In the genomic region with DNA sequence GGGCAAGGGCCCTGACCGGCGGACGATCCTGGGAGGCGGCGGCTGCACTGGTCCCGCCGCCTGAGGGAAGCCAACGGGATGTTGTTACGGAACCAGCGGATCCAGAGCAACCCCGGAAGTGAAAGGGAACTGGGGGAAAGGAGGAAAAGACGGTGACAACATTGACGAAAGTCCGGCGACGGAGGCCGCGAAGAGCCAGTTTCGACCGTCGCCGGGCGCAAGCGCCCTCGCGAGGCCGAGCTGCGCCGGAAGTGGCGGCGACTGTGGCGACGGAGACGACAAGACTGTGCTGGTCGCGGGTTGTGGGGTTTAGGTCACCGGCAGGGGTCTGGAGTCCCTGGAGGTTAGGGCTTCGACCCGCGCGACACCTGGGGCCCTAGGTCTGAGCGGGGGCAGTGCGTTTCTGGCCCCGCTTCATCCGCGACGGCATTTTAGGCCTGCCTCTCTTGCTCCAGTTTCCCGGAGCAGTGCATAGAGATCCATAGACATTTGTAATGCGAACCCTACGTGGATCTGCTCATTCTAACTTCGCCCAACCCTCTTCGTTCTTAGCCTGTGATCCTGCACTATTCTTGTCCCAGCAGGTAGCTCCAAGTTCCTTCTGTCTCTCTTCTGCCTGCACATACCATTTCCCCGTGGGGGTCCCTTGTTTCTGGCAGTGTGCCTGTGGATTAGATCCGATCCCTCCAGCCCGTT, we compare ENCODE assay signal across 8 cellular contexts. TPM values are rescaled to one million over a fixed set of nuclear protein-coding genes. Genes with fewer than 3 reads are reported as not detected.
DNase-seq lines count a peak whose midpoint lies in the region; ATAC-seq and TF ChIP-seq lines count a peak whose summit lies in the region.

Gene BOD1L1, minus strand, starts transcription at position 120 of the 696 bp plus-strand sequence. CDS start 138 bp downstream, outside the sequence.

- TF ChIP-seq CTCF in Caco-2 (IDR thresholded peaks at IDR 0.05; ENCODE audit: insufficient read depth in 1 of 2, low read depth in 1 of 2, low read length in 1 of 2, severe bottlenecking in 1 of 2, unreplicated experiment in 1 of 2), result peak in 1 of 2 experiments; percentile 49
- TF ChIP-seq CTCF in GM20000 (IDR thresholded peaks at IDR 0.05; ENCODE audit: extremely low read depth, missing control alignments), result peak; percentile 42
- TF ChIP-seq CTCF in endothelial cell (IDR thresholded peaks at IDR 0.05; ENCODE audit: unreplicated experiment), result no peak
- TF ChIP-seq CTCF in mesothelial cell of epicardium (IDR thresholded peaks at IDR 0.05; ENCODE audit: unreplicated experiment), result no peak

- intact Hi-C loops in Caco-2 (cut with micrococcal nuclease; ENCODE audit: unreplicated experiment), result loop anchor here (1.0 kb wide), 2 partner anchors 13 to 30 kb away; no protein-coding TSS in a partner anchor

- H3K36me3 ChIP-seq in Caco-2 (ENCODE audit: control insufficient read depth, insufficient read depth, low read length), result no peaks in the 10 kb centered on the region

- H3K4me1 Mint-ChIP-seq in Caco-2 (ENCODE audit: low read depth, unreplicated experiment) (peaks cover 8% of the 10 kb centered on the region), endothelial cell (ENCODE audit: unreplicated experiment) (peaks cover 13% of the 10 kb centered on the region), mesothelial cell of epicardium (peaks cover 23% of the 10 kb centered on the region)
- peaks cover 29% of the 10 kb centered on the region for H3K4me1 Mint-ChIP-seq in activated CD8-positive, alpha-beta memory T cell treated with anti-CD3 and anti-CD28 coated beads, Interleukin-2, amount 10 ng/mL, durations not matched to agents 7 days and 5 days

- H3K36me3 Mint-ChIP-seq in Caco-2 (ENCODE audit: insufficient read depth, unreplicated experiment) (peaks cover 11% of the 10 kb centered on the region), endothelial cell (ENCODE audit: low read depth, unreplicated experiment) (no peaks in the 10 kb centered on the region), mesothelial cell of epicardium (no peaks in the 10 kb centered on the region)
- H3K36me3 Mint-ChIP-seq in activated CD8-positive, alpha-beta memory T cell treated with anti-CD3 and anti-CD28 coated beads, Interleukin-2, amount 10 ng/mL, durations not matched to agents 7 days and 5 days, result peaks cover 8% of the 10 kb centered on the region

- H3K27ac Mint-ChIP-seq in Caco-2 (ENCODE audit: unreplicated experiment) (peak within 1 kb of the TSS; percentile 76), endothelial cell (ENCODE audit: unreplicated experiment) (peak within 1 kb of the TSS; percentile 99), mesothelial cell of epicardium (peak within 1 kb of the TSS; percentile 99)
- peak within 1 kb of the TSS; percentile 90 for H3K27ac Mint-ChIP-seq in activated CD8-positive, alpha-beta memory T cell treated with anti-CD3 and anti-CD28 coated beads, Interleukin-2, amount 10 ng/mL, durations not matched to agents 7 days and 5 days

- 0 out of 2 replicates have a peak, but pooled peaks cover 5% of the 10 kb centered on the region for H3K4me1 ChIP-seq in Caco-2

- H3K9me3 ChIP-seq in Caco-2, result no peaks in the 10 kb centered on the region

- no TSS peak for BruUV-seq in Caco-2 (replicated peaks; lab: Mats Ljungman, UMichigan)

- H3K27me3 Mint-ChIP-seq in Caco-2 (ENCODE audit: insufficient read depth, unreplicated experiment), result no peaks in the 10 kb centered on the region
- H3K27me3 Mint-ChIP-seq in activated CD8-positive, alpha-beta memory T cell treated with anti-CD3 and anti-CD28 coated beads, Interleukin-2, amount 10 ng/mL, durations not matched to agents 7 days and 5 days, result no peaks in the 10 kb centered on the region
- H3K27me3 Mint-ChIP-seq in endothelial cell (ENCODE audit: unreplicated experiment), result peaks cover 12% of the 10 kb centered on the region
- no peaks in the 10 kb centered on the region for H3K27me3 Mint-ChIP-seq in mesothelial cell of epicardium (ENCODE audit: low read depth)

- H3K4me3 Mint-ChIP-seq in Caco-2 (ENCODE audit: unreplicated experiment) (peak within 1 kb of the TSS; percentile 92), endothelial cell (ENCODE audit: unreplicated experiment) (peak within 1 kb of the TSS; percentile 100), mesothelial cell of epicardium (peak within 1 kb of the TSS; percentile 93)
- peak within 1 kb of the TSS; percentile 88 for H3K4me3 Mint-ChIP-seq in activated CD8-positive, alpha-beta memory T cell treated with anti-CD3 and anti-CD28 coated beads, Interleukin-2, amount 10 ng/mL, durations not matched to agents 7 days and 5 days

- H3K27me3 ChIP-seq in Caco-2 (replicated peaks; ENCODE audit: control insufficient read depth, insufficient read depth, low read length), result no peaks in the 10 kb centered on the region

- CTCF ChIA-PET in Caco-2 (lab: Charles Lee), result interaction anchor here (1.4 kb wide), 1 partner anchor 27 kb away, joined by 4 read pairs; no protein-coding TSS in a partner anchor
- CTCF ChIA-PET in activated CD8-positive, alpha-beta memory T cell treated with anti-CD3 and anti-CD28 coated beads, Interleukin-2, amount 10 ng/mL, durations not matched to agents 7 days and 5 days (lab: Charles Lee), result interaction anchor here (1.0 to 2.9 kb wide), 6 partner anchors 11 to 37 kb away, joined by 3 to 17 read pairs (median 4); no protein-coding TSS in a partner anchor

- POLR2A ChIA-PET in Caco-2 (lab: Charles Lee), result no interaction called here

- DNase-seq in Caco-2 (peak; percentile 81 to 88), GM20000 (ENCODE audit: low spot score) (peak; percentile 94), HT-29 (ENCODE audit: low spot score) (peak; percentile 90), NOMO-1 treated with DMSO at 0.1 percent for 48 hours (lab: John Stamatoyannopoulos, UW; ENCODE audit: unreplicated experiment) (peak; percentile 89), endothelial cell (ENCODE audit: low spot score) (peak; percentile 78), mesothelial cell of epicardium (ENCODE audit: low spot score in 2 of 2, unreplicated experiment in 2 of 2) (peak; percentile 51 to 80)
- peak; percentile 87 for DNase-seq in activated CD8-positive, alpha-beta memory T cell treated with anti-CD3 and anti-CD28 coated beads, Interleukin-2, amount 10 ng/mL, durations not matched to agents 7 days and 5 days
- peak; percentile 77 to 79 for DNase-seq in stimulated activated CD8-positive, alpha-beta memory T cell treated with anti-CD3 and anti-CD28 coated beads, Interleukin-15, amount 100 ng/mL, for 48 hours (ENCODE audit: low read depth in 2 of 2)

- H3K4me3 ChIP-seq in Caco-2 (ENCODE audit: low read depth, low read length), result peak within 1 kb of the TSS; percentile 72

- no peaks in the 10 kb centered on the region for H3K9me3 Mint-ChIP-seq in Caco-2 (ENCODE audit: unreplicated experiment)
- H3K9me3 Mint-ChIP-seq in activated CD8-positive, alpha-beta memory T cell treated with anti-CD3 and anti-CD28 coated beads, Interleukin-2, amount 10 ng/mL, durations not matched to agents 7 days and 5 days (ENCODE audit: low read depth), result no peaks in the 10 kb centered on the region
- H3K9me3 Mint-ChIP-seq in endothelial cell (ENCODE audit: unreplicated experiment), result no peaks in the 10 kb centered on the region
- H3K9me3 Mint-ChIP-seq in mesothelial cell of epicardium, result no peaks in the 10 kb centered on the region

- peak; percentile 85 for ATAC-seq in activated CD8-positive, alpha-beta memory T cell treated with anti-CD3 and anti-CD28 coated beads, Interleukin-2, amount 10 ng/mL, durations not matched to agents 7 days and 5 days

RNA-seq across cellular contexts. Expression of gene BOD1L1, which starts in this region (rescaled TPM):
- 36.1 and 37.2 TPM in 2 replicates for total RNA-seq in Caco-2 (2022)
- total RNA-seq in HT-29 (2014; rRNA removed; shearing (Covaris generic)), result 9.9 and 13.0 TPM in 2 replicates
- 10 to 100 TPM; 28.4 to 31.2 TPM for total RNA-seq in activated CD8-positive, alpha-beta memory T cell treated with anti-CD3 and anti-CD28 coated beads, Interleukin-2, amount 10 ng/mL, durations not matched to agents 7 days and 5 days
- 49.7 TPM for total RNA-seq in endothelial cell (ENCODE audit: unreplicated experiment)
- 53.1 to 56.8 TPM (median 55.6 TPM) in 3 replicates for total RNA-seq in mesothelial cell of epicardium

Comparison
In these comparisons a context has a peak if more than half of its experiments do, and no peak if none do; other contexts are left out.
1. Peak in every context shown above with its lines: DNase-seq, ATAC-seq and H3K4me3 ChIP-seq.